In genomic region chr4:77697860-77698599, GRCh38 we compare ENCODE assay signal across 7 cellular contexts.
DNase-seq lines count a peak whose midpoint lies in the region; ATAC-seq and TF ChIP-seq lines count a peak whose summit lies in the region.

No MANE protein-coding gene starts in this region.

- 28 to 40% methylated on average over 10 of the region's 10 CpGs for WGBS in body of pancreas, 2 donors
- WGBS in aorta, 2 donors: 32 to 37% methylated on average over 10 of the region's 10 CpGs

- H3K4me3 ChIP-seq in body of pancreas: no peak overlapping the region
- H3K4me3 ChIP-seq in aorta (ENCODE audit: low read length in 2 of 2): no peak overlapping the region

- peak in 2 of 3 donors; percentile 33 to 48 for TF ChIP-seq POLR2A in body of pancreas (IDR thresholded peaks at IDR 0.05)

- H3K27ac ChIP-seq in body of pancreas (peak overlapping the region; percentile 52 to 79 (median 74)), aorta (ENCODE audit: low read depth in 1 of 2, low read length in 2 of 2) (no peak overlapping the region)

- peak; percentile 96 for ATAC-seq in body of pancreas
- ATAC-seq in aorta (ENCODE audit: low FRiP score): no peak
- no peak for ATAC-seq in GM18498 (IDR thresholded peaks at IDR 0.05; ENCODE audit: unreplicated experiment)

- peaks cover 10% of the 10 kb centered on the region for H3K4me1 ChIP-seq in body of pancreas
- H3K4me1 ChIP-seq in aorta (ENCODE audit: control insufficient read depth in 1 of 2, insufficient read depth in 2 of 2, low read length in 2 of 2): no peaks in the 10 kb centered on the region

- peak; percentile 43 to 89 (median 79) for TF ChIP-seq CTCF in body of pancreas (IDR thresholded peaks at IDR 0.05)

- no peaks in the 10 kb centered on the region for H3K9me3 ChIP-seq in body of pancreas
- no peaks in the 10 kb centered on the region for H3K9me3 ChIP-seq in aorta (ENCODE audit: control insufficient read depth, low read length)

- intact Hi-C loops in body of pancreas (cut with DNase I) (loop anchor here (10.0 kb wide), 1 partner anchor 313 kb away; no protein-coding TSS in a partner anchor), aorta (cut with DNase I) (no loop called here)

- H3K27me3 ChIP-seq in body of pancreas (no peaks in the 10 kb centered on the region), aorta (ENCODE audit: control insufficient read depth in 1 of 2, insufficient read depth in 2 of 2, low read length in 1 of 2) (no peaks in the 10 kb centered on the region)

- peak; percentile 30 for DNase-seq in GM04504 (ENCODE audit: low read depth)
- peak; percentile 73 for DNase-seq in MV-4-11 (lab: John Stamatoyannopoulos, UW)
- DNase-seq in body of pancreas: peak; percentile 62 to 83 (median 74)
- peak; percentile 71 for DNase-seq in kidney glomerular epithelial cell (lab: John Stamatoyannopoulos, UW)
- DNase-seq in NCI-H1694 treated with DMSO at 0.1 percent for 48 hours (lab: John Stamatoyannopoulos, UW): no peak
- no peak for DNase-seq in aorta

- no peaks in the 10 kb centered on the region for H3K36me3 ChIP-seq in body of pancreas (replicated peaks in 1 of 2; ENCODE audit: insufficient read depth in 1 of 2, low read depth in 2 of 2)
- H3K36me3 ChIP-seq in aorta (ENCODE audit: control insufficient read depth in 1 of 2, insufficient read depth in 2 of 2, low read length in 1 of 2): no peaks in the 10 kb centered on the region

Comparison
In these comparisons a context has a peak if more than half of its experiments do, and no peak if none do; other contexts are left out.
1. DNase-seq: peak in GM04504 (single experiment), MV-4-11 (single experiment), body of pancreas (4 of 4) and kidney glomerular epithelial cell (single experiment); none in NCI-H1694 treated with DMSO at 0.1 percent for 48 hours (single experiment) and aorta (0 of 2).
2. H3K27ac ChIP-seq: peak in body of pancreas (4 of 4); none in aorta (0 of 2).